Comparison of ENCODE assay signal across 8 cellular contexts in genomic region chr21:31866077-31866511, GRCh38. TPM values are rescaled to one million over a fixed set of nuclear protein-coding genes. Genes with fewer than 3 reads are reported as not detected.
A peak's percentile ranks its signal among the peaks of the same experiment; 100 is the strongest.
DNase-seq lines count a peak whose midpoint lies in the region; ATAC-seq and TF ChIP-seq lines count a peak whose summit lies in the region.

No MANE protein-coding gene starts in this region.

- DNase-seq in Jurkat, Clone E6-1 (ENCODE audit: low read depth, low spot score) = peak; percentile 69
- DNase-seq in OCI-LY7 (ENCODE audit: low spot score) (peak; percentile 73), fibroblast of gingiva (ENCODE audit: low read depth) (peak; percentile 66)
- DNase-seq in activated T-cell treated with anti-CD3 and anti-CD28 coated beads, Interleukin-2, amount 50 U/mL, for 24 hours = peak; percentile 81
- DNase-seq in natural killer cell treated with Interleukin-12 subunit alpha and Interleukin-12 subunit beta and Interleukin-15 and Interleukin-18, amount 100 ng/mL, for 72 hours (ENCODE audit: low spot score) = peak; percentile 67
- DNase-seq in stimulated activated naive CD4-positive, alpha-beta T cell (lab: John Stamatoyannopoulos, UW) = peak in 5 of 6 experiments; percentile 22 to 42 (median 28)

- H3K4me3 ChIP-seq in GM12875 (ENCODE audit: low read depth, low read length) = no peak overlapping the region
- no peak overlapping the region for H3K4me3 ChIP-seq in Jurkat, Clone E6-1 (ENCODE audit: low read length)
- H3K4me3 ChIP-seq in OCI-LY7 (ENCODE audit: low read depth, low read length, poor library complexity, severe bottlenecking) = no peak overlapping the region

- ATAC-seq in natural killer cell treated with Interleukin-12 subunit alpha and Interleukin-12 subunit beta and Interleukin-15 and Interleukin-18, amount 100 ng/mL, for 72 hours = peak; percentile 60 to 63
- no peak for ATAC-seq in HG02970 (IDR thresholded peaks at IDR 0.05; ENCODE audit: low FRiP score, unreplicated experiment)

- POLR2A ChIA-PET in OCI-LY7 (lab: Charles Lee) = no interaction called here

- no peak overlapping the region for H3K4me3 Mint-ChIP-seq in activated T-cell treated with anti-CD3 and anti-CD28 coated beads, Interleukin-2, amount 50 U/mL, for 24 hours
- H3K4me3 Mint-ChIP-seq in natural killer cell treated with Interleukin-12 subunit alpha and Interleukin-12 subunit beta and Interleukin-15 and Interleukin-18, amount 100 ng/mL, for 72 hours = no peak overlapping the region

- no peak overlapping the region for H3K4me2 ChIP-seq in OCI-LY7 (ENCODE audit: low read length)

- H3K4me1 ChIP-seq in OCI-LY7 (ENCODE audit: insufficient read depth, low read length, poor library complexity, severe bottlenecking) = no peaks in the 10 kb centered on the region

- H3K9me3 ChIP-seq in OCI-LY7 (ENCODE audit: low read length) = no peaks in the 10 kb centered on the region

- H3K27ac ChIP-seq in OCI-LY7 (ENCODE audit: low read depth, low read length, poor library complexity, severe bottlenecking) = no peak overlapping the region

- no peaks in the 10 kb centered on the region for H3K9me2 ChIP-seq in OCI-LY7 (ENCODE audit: insufficient read depth, low read length)

- BruUV-seq in OCI-LY7 (replicated peaks; lab: Mats Ljungman, UMichigan) = no TSS peak

- CTCF ChIA-PET in OCI-LY7 (lab: Charles Lee; ENCODE audit: unreplicated experiment) = no interaction called here

- no peaks in the 10 kb centered on the region for H3K36me3 ChIP-seq in OCI-LY7 (ENCODE audit: insufficient read depth, low read length)

- no peaks in the 10 kb centered on the region for H4K20me1 ChIP-seq in OCI-LY7 (ENCODE audit: insufficient read depth, low read length)

- H2AFZ ChIP-seq in OCI-LY7 (ENCODE audit: low read length) = no peak overlapping the region

- peaks cover 29% of the 10 kb centered on the region for H3K27me3 Mint-ChIP-seq in activated T-cell treated with anti-CD3 and anti-CD28 coated beads, Interleukin-2, amount 50 U/mL, for 24 hours
- H3K27me3 Mint-ChIP-seq in natural killer cell treated with Interleukin-12 subunit alpha and Interleukin-12 subunit beta and Interleukin-15 and Interleukin-18, amount 100 ng/mL, for 72 hours = peaks cover 12 to 35% of the 10 kb centered on the region in 2 donors

- H3K4me1 Mint-ChIP-seq in activated T-cell treated with anti-CD3 and anti-CD28 coated beads, Interleukin-2, amount 50 U/mL, for 24 hours (ENCODE audit: low read depth) = no peaks in the 10 kb centered on the region
- no peaks in the 10 kb centered on the region for H3K4me1 Mint-ChIP-seq in natural killer cell treated with Interleukin-12 subunit alpha and Interleukin-12 subunit beta and Interleukin-15 and Interleukin-18, amount 100 ng/mL, for 72 hours (ENCODE audit: low read depth in 2 of 2)

- intact Hi-C loops in OCI-LY7 (cut with micrococcal nuclease; ENCODE audit: unreplicated experiment) = loop anchor here (1.0 kb wide), 1 partner anchor 392 kb away; no protein-coding TSS in a partner anchor

- no peaks in the 10 kb centered on the region for H3K36me3 Mint-ChIP-seq in activated T-cell treated with anti-CD3 and anti-CD28 coated beads, Interleukin-2, amount 50 U/mL, for 24 hours (ENCODE audit: low read depth)
- H3K36me3 Mint-ChIP-seq in natural killer cell treated with Interleukin-12 subunit alpha and Interleukin-12 subunit beta and Interleukin-15 and Interleukin-18, amount 100 ng/mL, for 72 hours = no peaks in the 10 kb centered on the region

- no peaks in the 10 kb centered on the region for H3K9me3 Mint-ChIP-seq in activated T-cell treated with anti-CD3 and anti-CD28 coated beads, Interleukin-2, amount 50 U/mL, for 24 hours
- no peaks in the 10 kb centered on the region for H3K9me3 Mint-ChIP-seq in natural killer cell treated with Interleukin-12 subunit alpha and Interleukin-12 subunit beta and Interleukin-15 and Interleukin-18, amount 100 ng/mL, for 72 hours

- H3K27ac Mint-ChIP-seq in activated T-cell treated with anti-CD3 and anti-CD28 coated beads, Interleukin-2, amount 50 U/mL, for 24 hours = no peak overlapping the region
- H3K27ac Mint-ChIP-seq in natural killer cell treated with Interleukin-12 subunit alpha and Interleukin-12 subunit beta and Interleukin-15 and Interleukin-18, amount 100 ng/mL, for 72 hours = no peak overlapping the region

- H3K79me2 ChIP-seq in OCI-LY7 (ENCODE audit: insufficient read depth, low read depth, low read length) = no peaks in the 10 kb centered on the region

- peak; percentile 89 for TF ChIP-seq CTCF in GM12875 (IDR thresholded peaks at IDR 0.05; ENCODE audit: borderline replicate concordance, insufficient read depth, low read depth, low read length)
- TF ChIP-seq CTCF in OCI-LY7 (conservative IDR thresholded peaks at IDR 0.05; ENCODE audit: low read length) = peak; percentile 92

RNA-seq across cellular contexts. Expression of gene HUNK, which starts 6.7 kb away (rescaled TPM):
- polyA plus RNA-seq in Jurkat, Clone E6-1 (2012; ENCODE audit: insufficient read depth, insufficient read length) = 16.5 TPM
- total RNA-seq in OCI-LY7 (2014; rRNA removed; shearing (Covaris generic)) = 0.35 and 1.7 TPM in 2 replicates
- 3.2 and 5.5 TPM in 2 replicates for total RNA-seq in OCI-LY7 (2022)
- under 1 TPM in 1 of 2 donors, not detected in 1; 0.07 TPM for total RNA-seq in natural killer cell treated with Interleukin-12 subunit alpha and Interleukin-12 subunit beta and Interleukin-15 and Interleukin-18, amount 100 ng/mL, for 72 hours

Comparison
In these comparisons a context has a peak if more than half of its experiments do, and no peak if none do; other contexts are left out.
1. DNase-seq: peak in every context shown above with its lines; median percentile 81 in activated T-cell treated with anti-CD3 and anti-CD28 coated beads, Interleukin-2, amount 50 U/mL, for 24 hours; 73 in OCI-LY7; 69 in Jurkat, Clone E6-1; 67 in natural killer cell treated with Interleukin-12 subunit alpha and Interleukin-12 subunit beta and Interleukin-15 and Interleukin-18, amount 100 ng/mL, for 72 hours; 66 in fibroblast of gingiva; 28 in stimulated activated naive CD4-positive, alpha-beta T cell.